ENCODE assay signal across 8 cellular contexts in genomic region chr5:62306494-62307363, GRCh38. TPM values are rescaled to one million over a fixed set of nuclear protein-coding genes. Genes with fewer than 3 reads are reported as not detected.
A peak's percentile ranks its signal among the peaks of the same experiment; 100 is the strongest.
DNase-seq lines count a peak whose midpoint lies in the region; ATAC-seq, FAIRE-seq and TF ChIP-seq lines count a peak whose summit lies in the region.

No MANE protein-coding gene starts in this region.

- H3K4me1 Mint-ChIP-seq in neural crest cell = peaks cover 45% of the 10 kb centered on the region

- TF ChIP-seq EP300 in A549 (IDR thresholded peaks at IDR 0.05) = no peak

- no peaks in the 10 kb centered on the region for H3K36me3 ChIP-seq in subcutaneous abdominal adipose tissue (ENCODE audit: control insufficient read depth in 5 of 5, insufficient read depth in 5 of 5, low read length in 5 of 5)

- TF ChIP-seq RAD21 in A549 (conservative IDR thresholded peaks at IDR 0.05 in 1 of 2, IDR thresholded peaks at IDR 0.05 in 1 of 2) = no peak

- H3K9ac ChIP-seq in subcutaneous abdominal adipose tissue (ENCODE audit: low read length in 5 of 5) = peak overlapping the region; percentile 77 to 90 (median 86)

- peak overlapping the region; percentile 96 for H3K27ac Mint-ChIP-seq in neural crest cell (ENCODE audit: unreplicated experiment)

- peak; percentile 33 to 47 for DNase-seq in A549 (ENCODE audit: low read depth in 1 of 2, low spot score in 1 of 2)
- peak; percentile 68 for DNase-seq in OCI-M1 (lab: John Stamatoyannopoulos, UW)
- peak; percentile 55 for DNase-seq in activated T-helper 9 cell treated with anti-CD3 and anti-CD28 coated beads, Interleukin-2, amount 50 U/mL, for 16 hours (ENCODE audit: low read depth)
- peak; percentile 22 for DNase-seq in fibroblast of the conjunctiva (ENCODE audit: low read depth)
- peak; percentile 53 for DNase-seq in neural crest cell (ENCODE audit: low read depth, low spot score)

- H3K4me3 ChIP-seq in A549 (peak overlapping the region; percentile 99), subcutaneous abdominal adipose tissue (ENCODE audit: low read depth in 1 of 5, low read length in 5 of 5) (peak overlapping the region; percentile 78 to 95 (median 87))

- no peak for TF ChIP-seq POLR2A in A549 (IDR thresholded peaks at IDR 0.05; ENCODE audit: low read length)

- peak overlapping the region; percentile 95 for H3K4me3 Mint-ChIP-seq in neural crest cell

- H3K9me3 ChIP-seq in A549 (no peaks in the 10 kb centered on the region), subcutaneous abdominal adipose tissue (ENCODE audit: control insufficient read depth in 5 of 5, low read length in 5 of 5) (no peaks in the 10 kb centered on the region)

- TF ChIP-seq CTCF in A549 (IDR thresholded peaks at IDR 0.05) = no peak
- TF ChIP-seq CTCF in neural crest cell (conservative IDR thresholded peaks at IDR 0.05) = no peak

- H3K36me3 Mint-ChIP-seq in neural crest cell (ENCODE audit: low read depth) = peaks cover 2% of the 10 kb centered on the region

- no peak for FAIRE-seq in A549 (lab: Jason Lieb, UNC)

- peaks cover 14% of the 10 kb centered on the region for H3K4me1 ChIP-seq in A549
- peaks cover 2 to 31% (median 25%) of the 10 kb centered on the region in 5 donors for H3K4me1 ChIP-seq in subcutaneous abdominal adipose tissue (ENCODE audit: control insufficient read depth in 5 of 5, insufficient read depth in 5 of 5, low read length in 5 of 5)

- POLR2A ChIA-PET in A549 (lab: Yijun Ruan, JAX) = interaction anchor here (0.8 to 1.6 kb wide), 4 partner anchors 9 to 76 kb away, joined by 3 to 8 read pairs (median 4); no protein-coding TSS in a partner anchor

- CTCF ChIA-PET in A549 (lab: Yijun Ruan, JAX) = interaction anchor here (1.2 to 1.6 kb wide), 2 partner anchors 45 to 95 kb away, joined by 4 read pairs; no protein-coding TSS in a partner anchor

- H3K27me3 ChIP-seq in subcutaneous abdominal adipose tissue (ENCODE audit: control insufficient read depth in 5 of 5, insufficient read depth in 4 of 5, low read length in 5 of 5) = no peaks in the 10 kb centered on the region

- WGBS in A549 (ENCODE audit: missing lambda C conversion rate) = 1% methylated on average over 15 of the region's 71 CpGs

- peak overlapping the region; percentile 98 for H3K4me2 ChIP-seq in A549

- no peaks in the 10 kb centered on the region for H3K27me3 Mint-ChIP-seq in neural crest cell (ENCODE audit: low read depth)

- H3K27ac ChIP-seq in A549 = peak overlapping the region; percentile 94 to 96
- H3K27ac ChIP-seq in subcutaneous abdominal adipose tissue (ENCODE audit: low read depth, low read length) = peak overlapping the region; percentile 88

- H3K9me3 Mint-ChIP-seq in neural crest cell = no peaks in the 10 kb centered on the region

- peak; percentile 69 to 70 for ATAC-seq in A549
- ATAC-seq in GM18520 (IDR thresholded peaks at IDR 0.05; ENCODE audit: unreplicated experiment) = peak; percentile 2
- peak; percentile 33 for ATAC-seq in HG03064 (IDR thresholded peaks at IDR 0.05; ENCODE audit: low read depth, unreplicated experiment)

TF ChIP-seq in A549, 52 proteins besides CTCF, POLR2A, EP300 and RAD21:
- TF ChIP-seq JUN (IDR thresholded peaks at IDR 0.05) (peak in 1 of 2 experiments; percentile 17; a peak in 1 of 5 replicates), EHMT2 (IDR thresholded peaks at IDR 0.05; ENCODE audit: low read depth) (no peak), RNF2 (IDR thresholded peaks at IDR 0.05; ENCODE audit: borderline replicate concordance, low read depth) (no peak), MAX (IDR thresholded peaks at IDR 0.05) (0 out of 2 replicates have a peak, but pooled peaks have one; percentile 56), PHF8 (IDR thresholded peaks at IDR 0.05; ENCODE audit: borderline replicate concordance, low read depth) (peak; percentile 72), CEBPB (IDR thresholded peaks at IDR 0.05) (no peak), E2F6 (IDR thresholded peaks at IDR 0.05; ENCODE audit: borderline replicate concordance, low read depth) (peak; percentile 59; the same call in 1 of the 2 replicates), CBX8 (IDR thresholded peaks at IDR 0.05) (no peak)

RNA-seq across cellular contexts. Expression of gene KIF2A, which starts 0.7 kb away (rescaled TPM):
- 55.1 and 68.9 TPM in 2 replicates for polyA plus RNA-seq in A549 (2011; rRNA removed)
- polyA plus RNA-seq in A549 (2012; cell fraction: cytosol; rRNA removed) = 14.0 and 16.6 TPM in 2 replicates
- 5.4 and 7.1 TPM in 2 replicates for polyA plus RNA-seq in A549 (2012; cell fraction: nucleus; rRNA removed)
- polyA plus RNA-seq in A549 (2017; fragmentation: RNase III; extraction: RNeasy Plus Mini Kit Qiagen cat#74134 plus additional on column Dnase treatment) = 44.5 to 47.1 TPM (median 46.6 TPM) in 3 replicates
- polyA minus RNA-seq in A549 (2011; rRNA and poly(A)+ RNA removed) = 28.2 and 29.4 TPM in 2 replicates
- total RNA-seq in neural crest cell = 96.2 and 101 TPM in 2 replicates

Comparison
In these comparisons a context has a peak if more than half of its experiments do, and no peak if none do; other contexts are left out.
1. Peak in every context shown above with its lines: DNase-seq, ATAC-seq, H3K4me3 ChIP-seq and H3K27ac ChIP-seq.
2. ATAC-seq: peak in every context shown above with its lines; median percentile 70 in A549; 33 in HG03064; 2 in GM18520.